Comparison of ENCODE assay signal across 1 cellular context in genomic region chr12:42652048-42652447, GRCh38.
TF ChIP-seq lines count a peak whose summit lies in the region.

No MANE protein-coding gene starts in this region.

TF ChIP-seq in WTC11, 78 proteins besides CTCF, POLR2A, EP300 and RAD21 (continued from another document):
- TF ChIP-seq ARID4B (CRISPR knock-in tag; IDR thresholded peaks at IDR 0.05; ENCODE audit: borderline replicate concordance), result no peak
- no peak for TF ChIP-seq STAT6 (CRISPR knock-in tag; conservative IDR thresholded peaks at IDR 0.05; ENCODE audit: low read depth)
- TF ChIP-seq CREM (CRISPR knock-in tag; IDR thresholded peaks at IDR 0.05), result no peak
- TF ChIP-seq ATF6 (CRISPR knock-in tag; IDR thresholded peaks at IDR 0.05), result no peak
- TF ChIP-seq USF1 (CRISPR knock-in tag; IDR thresholded peaks at IDR 0.05), result no peak
- no peak for TF ChIP-seq SMAD3 (CRISPR knock-in tag; IDR thresholded peaks at IDR 0.05; ENCODE audit: borderline replicate concordance)
- TF ChIP-seq E2F4 (CRISPR knock-in tag; IDR thresholded peaks at IDR 0.05; ENCODE audit: borderline replicate concordance, low read depth), result no peak
